In the genomic region with DNA sequence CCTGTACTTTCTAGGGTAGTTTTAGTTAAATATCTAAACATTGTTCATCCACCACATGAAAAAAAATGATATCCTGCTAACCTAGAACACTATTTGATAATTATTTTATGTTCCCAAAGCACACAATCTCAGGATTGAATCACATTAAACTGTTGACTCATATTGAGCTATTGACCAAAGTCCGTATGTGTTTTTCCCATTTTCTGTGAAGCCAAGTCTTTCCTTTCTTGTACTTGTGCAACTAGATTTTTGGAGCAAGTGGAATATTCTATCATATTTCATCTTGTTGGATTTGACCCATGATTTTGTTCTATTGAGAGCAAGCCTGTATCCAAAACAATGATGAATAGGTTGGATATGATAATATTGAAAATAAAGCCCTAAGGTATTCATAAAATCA, we compare ENCODE assay signal across 17 cellular contexts.
"Had no signal": no experiment of that assay in that cellular context is flagged by ENCODE, and none has a peak within 500 bp of the region (broad histone marks: within the 10 kb centered on the region; RNA-seq: fewer than 3 reads in every experiment).

No MANE protein-coding gene starts in this region.

- H3K36me3 Mint-ChIP-seq: activated naive CD4-positive, alpha-beta T cell treated with anti-CD3 and anti-CD28 coated beads, Interleukin-2, amount 50 U/mL, for 24 hours; naive thymus-derived CD4-positive, alpha-beta T cell had no signal

- H3K27me3 ChIP-seq: left lung, sigmoid colon, spleen, thyroid gland had no signal

- H3K27ac ChIP-seq: left lung, sigmoid colon, spleen, thyroid gland, VCaP had no signal

- DNase-seq: activated CD4-positive, alpha-beta T cell treated with anti-CD3 and anti-CD28 coated beads, Interleukin-2, amount 50 U/mL, for 1 hour; activated CD4-positive, CD25-positive, alpha-beta regulatory T cell treated with anti-CD3 and anti-CD28 coated beads, Interleukin-2, amount 50 U/mL, for 72 hours; activated CD8-positive, alpha-beta memory T cell treated with anti-CD3 and anti-CD28 coated beads for 24 hours; activated effector memory CD4-positive, alpha-beta T cell treated with anti-CD3 and anti-CD28 coated beads, Interleukin-2, amount 50 U/mL, for 16 hours; activated T-cell treated with anti-CD3 and anti-CD28 coated beads, Interleukin-2, amount 50 U/mL, for 72 hours; dermis blood vessel endothelial cell; foreskin melanocyte; left lung; naive thymus-derived CD4-positive, alpha-beta T cell; sigmoid colon; spleen; stimulated activated naive B cell treated with anti-CD40 and anti-IgM and Interleukin-4, amounts not matched to agents 10 μg/mL and 1 μg/mL and 100 μg/mL, for 72 hours; SW 1271; T-helper 2 cell; thyroid gland had no signal

- H3K4me1 ChIP-seq: left lung, spleen, thyroid gland had no signal

- H3K4me3 ChIP-seq: left lung, sigmoid colon, spleen, thyroid gland had no signal

- H3K4me1 Mint-ChIP-seq: activated naive CD4-positive, alpha-beta T cell treated with anti-CD3 and anti-CD28 coated beads, Interleukin-2, amount 50 U/mL, for 24 hours; naive thymus-derived CD4-positive, alpha-beta T cell had no signal

- H3K9me3 Mint-ChIP-seq: activated naive CD4-positive, alpha-beta T cell treated with anti-CD3 and anti-CD28 coated beads, Interleukin-2, amount 50 U/mL, for 24 hours; activated T-cell treated with anti-CD3 and anti-CD28 coated beads, Interleukin-2, amount 50 U/mL, for 72 hours; naive thymus-derived CD4-positive, alpha-beta T cell; stimulated activated naive B cell treated with anti-CD40 and anti-IgM and Interleukin-4, amounts not matched to agents 10 μg/mL and 1 μg/mL and 100 μg/mL, for 72 hours had no signal

- ATAC-seq: activated T-cell treated with anti-CD3 and anti-CD28 coated beads, Interleukin-2, amount 50 U/mL, for 72 hours; left lung; naive thymus-derived CD4-positive, alpha-beta T cell; stimulated activated naive B cell treated with anti-CD40 and anti-IgM and Interleukin-4, amounts not matched to agents 10 μg/mL and 1 μg/mL and 100 μg/mL, for 72 hours had no signal

- H3K36me3 ChIP-seq: left lung, sigmoid colon, spleen, thyroid gland had no signal

- H3K9me3 ChIP-seq: left lung, sigmoid colon, spleen, thyroid gland had no signal

- H3K27me3 Mint-ChIP-seq: stimulated activated naive B cell treated with anti-CD40 and anti-IgM and Interleukin-4, amounts not matched to agents 10 μg/mL and 1 μg/mL and 100 μg/mL, for 72 hours had no signal

- H3K27ac Mint-ChIP-seq: activated naive CD4-positive, alpha-beta T cell treated with anti-CD3 and anti-CD28 coated beads, Interleukin-2, amount 50 U/mL, for 24 hours; activated T-cell treated with anti-CD3 and anti-CD28 coated beads, Interleukin-2, amount 50 U/mL, for 72 hours; naive thymus-derived CD4-positive, alpha-beta T cell; stimulated activated naive B cell treated with anti-CD40 and anti-IgM and Interleukin-4, amounts not matched to agents 10 μg/mL and 1 μg/mL and 100 μg/mL, for 72 hours had no signal

- H3K4me3 Mint-ChIP-seq: activated naive CD4-positive, alpha-beta T cell treated with anti-CD3 and anti-CD28 coated beads, Interleukin-2, amount 50 U/mL, for 24 hours; activated T-cell treated with anti-CD3 and anti-CD28 coated beads, Interleukin-2, amount 50 U/mL, for 72 hours; naive thymus-derived CD4-positive, alpha-beta T cell; stimulated activated naive B cell treated with anti-CD40 and anti-IgM and Interleukin-4, amounts not matched to agents 10 μg/mL and 1 μg/mL and 100 μg/mL, for 72 hours had no signal
